In genomic region chr2:233125455-233126065, GRCh38 we compare ENCODE assay signal across 1 cellular context.
TF ChIP-seq lines count a peak whose summit lies in the region.

No MANE protein-coding gene starts in this region.

TF ChIP-seq in GM12878, 131 proteins besides CTCF, POLR2A, EP300 and RAD21 (continued from another document):
- TF ChIP-seq, protein P1, sequence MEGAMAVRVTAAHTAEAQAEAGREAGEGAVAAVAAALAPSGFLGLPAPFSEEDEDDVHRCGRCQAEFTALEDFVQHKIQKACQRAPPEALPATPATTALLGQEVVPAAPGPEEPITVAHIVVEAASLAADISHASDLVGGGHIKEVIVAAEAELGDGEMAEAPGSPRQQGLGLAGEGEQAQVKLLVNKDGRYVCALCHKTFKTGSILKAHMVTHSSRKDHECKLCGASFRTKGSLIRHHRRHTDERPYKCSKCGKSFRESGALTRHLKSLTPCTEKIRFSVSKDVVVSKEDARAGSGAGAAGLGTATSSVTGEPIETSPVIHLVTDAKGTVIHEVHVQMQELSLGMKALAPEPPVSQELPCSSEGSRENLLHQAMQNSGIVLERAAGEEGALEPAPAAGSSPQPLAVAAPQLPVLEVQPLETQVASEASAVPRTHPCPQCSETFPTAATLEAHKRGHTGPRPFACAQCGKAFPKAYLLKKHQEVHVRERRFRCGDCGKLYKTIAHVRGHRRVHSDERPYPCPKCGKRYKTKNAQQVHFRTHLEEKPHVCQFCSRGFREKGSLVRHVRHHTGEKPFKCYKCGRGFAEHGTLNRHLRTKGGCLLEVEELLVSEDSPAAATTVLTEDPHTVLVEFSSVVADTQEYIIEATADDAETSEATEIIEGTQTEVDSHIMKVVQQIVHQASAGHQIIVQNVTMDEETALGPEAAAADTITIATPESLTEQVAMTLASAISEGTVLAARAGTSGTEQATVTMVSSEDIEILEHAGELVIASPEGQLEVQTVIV (IDR thresholded peaks at IDR 0.05; ENCODE audit: borderline replicate concordance, partially characterized antibody): no peak
- TF ChIP-seq TCF7 (IDR thresholded peaks at IDR 0.05; ENCODE audit: borderline replicate concordance): no peak
- no peak for TF ChIP-seq SMAD1 (IDR thresholded peaks at IDR 0.05; ENCODE audit: low read depth, partially characterized antibody)
- no peak for TF ChIP-seq USF1 (IDR thresholded peaks at IDR 0.05; ENCODE audit: borderline replicate concordance, extremely low read length, insufficient read depth, low read depth, low read length)
TF ChIP-seq in GM12878: peak in this region for 0.
